ENCODE assay signal across 1 cellular context in the genomic region with DNA sequence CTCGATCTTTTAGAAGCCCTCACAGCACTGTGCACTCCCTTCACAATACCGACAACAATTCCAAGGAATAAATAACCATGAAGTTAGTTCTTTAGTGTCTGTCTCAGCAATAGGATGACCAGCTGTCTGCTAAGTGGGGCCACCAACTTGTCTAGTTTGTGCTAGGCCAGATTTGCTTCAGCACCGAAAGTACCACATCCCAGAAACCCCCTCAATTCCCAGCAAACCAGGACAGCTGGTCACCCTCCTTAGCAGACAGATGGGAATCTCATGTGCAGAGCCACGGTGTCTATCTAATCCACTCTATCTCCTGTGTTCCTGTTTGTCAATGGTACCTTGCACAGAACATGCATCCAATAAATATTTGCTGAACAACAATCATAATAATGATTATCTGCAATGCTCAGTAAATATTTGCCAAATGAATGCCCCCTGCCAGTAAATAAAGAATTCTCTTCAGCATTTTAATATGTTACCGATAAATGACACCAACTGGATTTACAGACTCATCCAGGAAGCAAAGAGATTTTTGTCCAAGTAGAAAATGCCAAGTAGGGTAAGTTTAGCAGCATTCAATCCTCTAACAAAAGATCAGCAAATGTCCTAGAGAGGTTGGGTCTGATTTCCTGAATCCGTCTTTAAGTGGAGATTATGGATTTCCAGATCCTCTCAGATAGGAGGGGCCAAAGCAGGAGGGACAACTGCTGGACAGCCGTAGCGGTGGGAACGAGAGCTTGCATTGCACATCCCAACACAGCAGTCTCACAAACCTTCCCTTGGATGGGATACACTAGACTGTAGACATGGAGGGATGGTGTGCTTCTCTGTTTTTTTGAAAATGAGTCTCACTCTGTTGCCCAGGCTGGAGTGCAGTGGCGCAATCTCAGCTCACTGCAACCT.
A peak's percentile ranks its signal among the peaks of the same experiment; 100 is the strongest.
TF ChIP-seq lines count a peak whose summit lies in the region.

No MANE protein-coding gene starts in this region.

TF ChIP-seq in A549, 52 proteins besides CTCF, POLR2A, EP300 and RAD21 (continued from another document):
- peak; percentile 47; the same call in 1 of the 2 replicates for TF ChIP-seq REST (IDR thresholded peaks at IDR 0.05)
- TF ChIP-seq GATA3 (IDR thresholded peaks at IDR 0.05; ENCODE audit: borderline replicate concordance): peak; percentile 86
- no peak for TF ChIP-seq RFX5 (IDR thresholded peaks at IDR 0.05)
- no peak for TF ChIP-seq RNF2 (IDR thresholded peaks at IDR 0.05; ENCODE audit: borderline replicate concordance, low read depth)
- TF ChIP-seq HOXB5 (CRISPR knock-in tag; IDR thresholded peaks at IDR 0.05): no peak
- TF ChIP-seq, protein P1, sequence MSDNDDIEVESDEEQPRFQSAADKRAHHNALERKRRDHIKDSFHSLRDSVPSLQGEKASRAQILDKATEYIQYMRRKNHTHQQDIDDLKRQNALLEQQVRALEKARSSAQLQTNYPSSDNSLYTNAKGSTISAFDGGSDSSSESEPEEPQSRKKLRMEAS (IDR thresholded peaks at IDR 0.05): peak; percentile 55; the same call in 1 of the 2 replicates
- TF ChIP-seq, protein P2, sequence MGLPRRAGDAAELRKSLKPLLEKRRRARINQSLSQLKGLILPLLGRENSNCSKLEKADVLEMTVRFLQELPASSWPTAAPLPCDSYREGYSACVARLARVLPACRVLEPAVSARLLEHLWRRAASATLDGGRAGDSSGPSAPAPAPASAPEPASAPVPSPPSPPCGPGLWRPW (IDR thresholded peaks at IDR 0.05): no peak
- no peak for TF ChIP-seq NFE2L2 (conservative IDR thresholded peaks at IDR 0.05; ENCODE audit: low read length)
- no peak for TF ChIP-seq SREBF2 (IDR thresholded peaks at IDR 0.05)
- no peak for TF ChIP-seq KDM5A (IDR thresholded peaks at IDR 0.05)
